In the genomic region with DNA sequence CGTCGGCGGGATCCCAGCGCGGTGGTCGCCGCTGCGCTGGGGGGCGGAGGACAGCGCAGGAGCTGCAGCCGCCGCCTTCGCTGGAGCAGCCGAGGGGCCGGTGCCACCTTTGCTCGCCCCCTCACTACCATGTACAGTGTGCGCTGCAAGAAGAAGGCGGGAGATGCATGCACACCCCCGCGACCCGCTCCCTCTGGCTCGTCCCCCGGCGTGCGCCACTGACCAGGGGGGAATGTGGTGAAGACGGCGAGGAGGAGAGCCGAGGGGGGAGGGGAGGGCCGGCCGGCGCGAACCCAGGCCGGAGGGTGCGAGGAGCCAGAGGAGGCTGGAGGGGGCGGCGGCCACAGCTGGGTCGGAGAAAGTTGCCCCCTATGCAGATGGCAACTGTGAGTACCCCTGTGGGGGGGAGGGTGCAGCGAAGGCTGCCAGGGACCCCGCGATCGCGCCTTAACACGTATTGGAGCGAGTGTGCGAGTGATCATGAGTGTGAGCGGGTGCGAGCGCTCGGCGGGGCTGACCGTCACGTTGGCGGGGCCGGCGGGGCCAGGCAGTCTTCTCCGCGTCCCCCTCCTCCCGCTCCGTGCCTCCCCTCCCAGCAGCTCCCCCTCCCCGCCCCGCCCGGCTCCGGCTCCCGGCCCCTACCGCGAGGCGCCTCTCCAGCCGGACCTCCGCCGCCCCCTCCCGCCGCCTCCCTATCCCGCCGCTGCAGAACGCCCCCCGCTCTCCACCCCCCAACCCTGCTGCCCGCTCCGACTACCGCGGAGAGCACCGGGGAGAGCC, we compare ENCODE assay signal across 8 cellular contexts. TPM values are rescaled to one million over a fixed set of nuclear protein-coding genes. Genes with fewer than 3 reads are reported as not detected.
A peak's percentile ranks its signal among the peaks of the same experiment; 100 is the strongest.
DNase-seq lines count a peak whose midpoint lies in the region; ATAC-seq and TF ChIP-seq lines count a peak whose summit lies in the region.

No MANE protein-coding gene starts in this region.

- TF ChIP-seq CTCF in lung (IDR thresholded peaks at IDR 0.05; ENCODE audit: control extremely low read depth, extremely low read depth) (no peak), transverse colon (IDR thresholded peaks at IDR 0.05) (no peak)

- peak overlapping the region; percentile 61 to 90 (median 76) for H3K4me3 Mint-ChIP-seq in CD4-positive, alpha-beta memory T cell
- peak overlapping the region; percentile 70 for H3K4me3 Mint-ChIP-seq in central memory CD8-positive, alpha-beta T cell

- no peak for DNase-seq in CD4-positive, alpha-beta memory T cell
- peak; percentile 9 to 27 for DNase-seq in Kasumi-1 (lab: John Stamatoyannopoulos, UW)
- DNase-seq in central memory CD8-positive, alpha-beta T cell (ENCODE audit: low spot score in 2 of 2), result no peak
- DNase-seq in lung (ENCODE audit: low spot score), result no peak
- DNase-seq in transverse colon, result peak; percentile 7
- DNase-seq in NOMO-1 treated with dmso at 0.1 percent for 144 hours (lab: John Stamatoyannopoulos, UW; ENCODE audit: unreplicated experiment), result no peak

- no peak overlapping the region for H3K4me3 ChIP-seq in CD4-positive, alpha-beta memory T cell (ENCODE audit: low read length in 2 of 2)
- H3K4me3 ChIP-seq in lung (peak overlapping the region; percentile 41), transverse colon (peak overlapping the region; percentile 32 to 53 (median 42))

- intact Hi-C loops in CD4-positive, alpha-beta memory T cell (cut with micrococcal nuclease), result no loop called here
- intact Hi-C loops in transverse colon (cut with DNase I; ENCODE audit: low total_unique reads), result no loop called here

- H3K9me3 ChIP-seq in CD4-positive, alpha-beta memory T cell (ENCODE audit: control insufficient read depth in 1 of 2, low read length in 2 of 2), result no peaks in the 10 kb centered on the region
- H3K9me3 ChIP-seq in lung (ENCODE audit: control insufficient read depth in 2 of 2, insufficient read depth in 1 of 2, low read length in 1 of 2) (peaks cover 0 to 10% of the 10 kb centered on the region in 2 donors), transverse colon (no peaks in the 10 kb centered on the region)

- CTCF ChIA-PET in CD4-positive, alpha-beta memory T cell (lab: Charles Lee; ENCODE audit: partially characterized antibody), result no interaction called here

- POLR2A ChIA-PET in CD4-positive, alpha-beta memory T cell (lab: Charles Lee; ENCODE audit: partially characterized antibody), result no interaction called here

- in situ Hi-C loops in transverse colon (cut with MboI; ENCODE audit: low pct_ligation_motif_present in 1 of 4, low pct_unique_long_range_greater_than_20kb in 1 of 4, low sequenced_read_pairs in 3 of 4), result no loop called here

- no peak overlapping the region for H3K27ac ChIP-seq in CD4-positive, alpha-beta memory T cell (ENCODE audit: low read depth, low read length)
- H3K27ac ChIP-seq in lung (ENCODE audit: low read depth in 1 of 2, low read length in 1 of 2) (no peak overlapping the region), transverse colon (peak overlapping the region in 1 of 4 donors; percentile 32)

- no peak for TF ChIP-seq POLR2A in transverse colon (IDR thresholded peaks at IDR 0.05)

- peaks cover 0 to 1% of the 10 kb centered on the region in 2 donors for H3K36me3 Mint-ChIP-seq in CD4-positive, alpha-beta memory T cell
- peaks cover 3% of the 10 kb centered on the region for H3K36me3 Mint-ChIP-seq in central memory CD8-positive, alpha-beta T cell (ENCODE audit: insufficient read depth)

- peaks cover 3 to 38% (median 21%) of the 10 kb centered on the region in 4 donors for H3K4me1 Mint-ChIP-seq in CD4-positive, alpha-beta memory T cell
- H3K4me1 Mint-ChIP-seq in central memory CD8-positive, alpha-beta T cell, result peaks cover 5% of the 10 kb centered on the region

- WGBS in lung, 2 donors, result 0 to 1% methylated on average over 47 to 81 of the region's 81 CpGs
- 8% methylated on average over 52 of the region's 81 CpGs; no CpG with 5 or more reads in 1 of the 2 donors for WGBS in transverse colon (ENCODE audit: low coverage in 1 of 2), 2 donors

- no peak for ATAC-seq in central memory CD8-positive, alpha-beta T cell (replicated peaks; ENCODE audit: extremely low read depth, poor library complexity, severe bottlenecking)
- ATAC-seq in lung (ENCODE audit: insufficient read depth, low FRiP score) (peak; percentile 3), HG02938 (IDR thresholded peaks at IDR 0.05; ENCODE audit: unreplicated experiment) (no peak), GM21360 (IDR thresholded peaks at IDR 0.05; ENCODE audit: unreplicated experiment) (no peak)

- no peak for TF ChIP-seq EP300 in transverse colon (IDR thresholded peaks at IDR 0.05; ENCODE audit: low read depth)

- peaks cover 0 to 36% (median 6%) of the 10 kb centered on the region in 8 donors for H3K9me3 Mint-ChIP-seq in CD4-positive, alpha-beta memory T cell
- peaks cover 6% of the 10 kb centered on the region for H3K9me3 Mint-ChIP-seq in central memory CD8-positive, alpha-beta T cell

- no peaks in the 10 kb centered on the region for H3K36me3 ChIP-seq in CD4-positive, alpha-beta memory T cell (ENCODE audit: insufficient read depth, low read length)
- no peaks in the 10 kb centered on the region for H3K36me3 ChIP-seq in lung (ENCODE audit: control insufficient read depth in 2 of 2, insufficient read depth in 2 of 2, low read length in 2 of 2)
- H3K36me3 ChIP-seq in transverse colon, result no peaks in the 10 kb centered on the region

- H3K27ac Mint-ChIP-seq in CD4-positive, alpha-beta memory T cell, result peak overlapping the region in 1 of 7 donors; percentile 50
- no peak overlapping the region for H3K27ac Mint-ChIP-seq in central memory CD8-positive, alpha-beta T cell (ENCODE audit: low read depth)

- H3K4me1 ChIP-seq in CD4-positive, alpha-beta memory T cell (ENCODE audit: insufficient read depth, low read length), result no peaks in the 10 kb centered on the region
- H3K4me1 ChIP-seq in lung (ENCODE audit: control insufficient read depth in 2 of 2, insufficient read depth in 2 of 2, low read length in 2 of 2) (peaks cover 0 to 10% of the 10 kb centered on the region in 2 donors), transverse colon (peaks cover 3 to 34% (median 22%) of the 10 kb centered on the region in 4 donors)

- peaks cover 29 to 43% of the 10 kb centered on the region in 2 donors for H3K27me3 Mint-ChIP-seq in CD4-positive, alpha-beta memory T cell
- peaks cover 34% of the 10 kb centered on the region for H3K27me3 Mint-ChIP-seq in central memory CD8-positive, alpha-beta T cell

- H3K27me3 ChIP-seq in CD4-positive, alpha-beta memory T cell (ENCODE audit: insufficient read depth, low read length), result peaks cover 5% of the 10 kb centered on the region
- H3K27me3 ChIP-seq in lung (ENCODE audit: control insufficient read depth, insufficient read depth) (no peaks in the 10 kb centered on the region), transverse colon (peaks cover 75% of the 10 kb centered on the region)

RNA-seq across cellular contexts. Expression of gene SLITRK5, which starts 0.8 kb away (rescaled TPM):
- total RNA-seq in CD4-positive, alpha-beta memory T cell, result under 1 TPM; 0.38 to 0.44 TPM
- polyA plus RNA-seq in CD4-positive, alpha-beta memory T cell, result under 1 TPM in 1 of 2 donors, not detected in 1; 0.02 TPM
- total RNA-seq in lung, result 1 to 10 TPM in 1 of 2 donors, under 1 TPM in 1; 0.03 to 4.5 TPM
- polyA plus RNA-seq in lung, result under 1 TPM; 0.02 to 0.04 TPM
- under 1 TPM in 3 of 4 donors, not detected in 1; 0.14 to 0.40 (median 0.16) TPM for total RNA-seq in transverse colon

Comparison
In these comparisons a context has a peak if more than half of its experiments do, and no peak if none do; other contexts are left out.
1. DNase-seq: peak in Kasumi-1 (2 of 2) and transverse colon (single experiment); none in CD4-positive, alpha-beta memory T cell (0 of 5), central memory CD8-positive, alpha-beta T cell (0 of 2), lung (single experiment) and NOMO-1 treated with dmso at 0.1 percent for 144 hours (single experiment).
2. H3K4me3 ChIP-seq: peak in lung (single experiment) and transverse colon (4 of 4); none in CD4-positive, alpha-beta memory T cell (0 of 2).